24 cellular contexts compared by ENCODE assay signal in genomic region chr11:89235976-89236375, GRCh38. TPM values are rescaled to one million over a fixed set of nuclear protein-coding genes. Genes with fewer than 3 reads are reported as not detected.
DNase-seq lines count a peak whose midpoint lies in the region; ATAC-seq and TF ChIP-seq lines count a peak whose summit lies in the region.
"Had no signal": no experiment of that assay in that cellular context is flagged by ENCODE, and none has a peak within 500 bp of the region (broad histone marks: within the 10 kb centered on the region; RNA-seq: fewer than 3 reads in every experiment).

No MANE protein-coding gene starts in this region.

- H3K36me3 Mint-ChIP-seq in MCF 10A (ENCODE audit: insufficient read depth, unreplicated experiment), result no peaks in the 10 kb centered on the region
- H3K36me3 Mint-ChIP-seq: CD14-positive monocyte; CD8-positive, alpha-beta memory T cell had no signal

- no peak for TF ChIP-seq CTCF in MCF 10A (IDR thresholded peaks at IDR 0.05; ENCODE audit: unreplicated experiment)
- no peak for TF ChIP-seq CTCF in gastrocnemius medialis (IDR thresholded peaks at IDR 0.05 in 4 of 5, conservative IDR thresholded peaks at IDR 0.05 in 1 of 5)

- H3K9me3 ChIP-seq in gastrocnemius medialis, result no peaks in the 10 kb centered on the region
- H3K9me3 ChIP-seq: A549; BE2C; BLaER1 treated with 17β-estradiol and CSF1 and Interleukin-3, amounts not matched to agents 10 nM and 100 nM; HAP-1 had no signal

- no peak overlapping the region for H3K27ac Mint-ChIP-seq in MCF 10A (ENCODE audit: low read depth, unreplicated experiment)
- H3K27ac Mint-ChIP-seq: CD14-positive monocyte; CD4-positive, alpha-beta T cell; CD8-positive, alpha-beta memory T cell; HFFc6 had no signal

- no peak overlapping the region for H3K4me3 ChIP-seq in gastrocnemius medialis
- H3K4me3 ChIP-seq: A549; BLaER1 treated with 17β-estradiol and CSF1 and Interleukin-3, amounts not matched to agents 10 nM and 100 nM; HAP-1 had no signal

- H3K9me3 Mint-ChIP-seq in MCF 10A (ENCODE audit: unreplicated experiment), result no peaks in the 10 kb centered on the region
- H3K9me3 Mint-ChIP-seq: CD4-positive, alpha-beta T cell; HFFc6 had no signal

- no peaks in the 10 kb centered on the region for H3K27me3 ChIP-seq in gastrocnemius medialis
- H3K27me3 ChIP-seq: BE2C; BLaER1 treated with 17β-estradiol and CSF1 and Interleukin-3, amounts not matched to agents 10 nM and 100 nM had no signal

- intact Hi-C loops in MCF 10A (cut with micrococcal nuclease), result loop anchor here (10.0 kb wide), 1 partner anchor 61 kb away; the partner anchor contains the start of gene TYR
- intact Hi-C loops in gastrocnemius medialis (cut with DNase I; ENCODE audit: low total_unique reads), result no loop called here

- CTCF ChIA-PET in MCF 10A (lab: Yijun Ruan, JAX), result no interaction called here

- in situ Hi-C loops in gastrocnemius medialis (cut with MboI; ENCODE audit: low sequenced_read_pairs in 4 of 4), result no loop called here

- no peaks in the 10 kb centered on the region for H3K4me1 ChIP-seq in gastrocnemius medialis
- H3K4me1 ChIP-seq: A549; BE2C; BLaER1 treated with 17β-estradiol and CSF1 and Interleukin-3, amounts not matched to agents 10 nM and 100 nM; HAP-1 had no signal

- H3K4me1 Mint-ChIP-seq in MCF 10A (ENCODE audit: insufficient read depth, unreplicated experiment), result peaks cover 5% of the 10 kb centered on the region
- H3K4me1 Mint-ChIP-seq: CD14-positive monocyte; CD8-positive, alpha-beta memory T cell had no signal

- peaks cover 90% of the 10 kb centered on the region for H3K27me3 Mint-ChIP-seq in MCF 10A (ENCODE audit: insufficient read depth, unreplicated experiment)
- H3K27me3 Mint-ChIP-seq: CD4-positive, alpha-beta T cell; CD8-positive, alpha-beta memory T cell had no signal

- no peak overlapping the region for H3K4me3 Mint-ChIP-seq in MCF 10A (ENCODE audit: unreplicated experiment)
- H3K4me3 Mint-ChIP-seq: CD14-positive monocyte; CD4-positive, alpha-beta T cell; CD8-positive, alpha-beta memory T cell; HFFc6 had no signal

- POLR2A ChIA-PET in MCF 10A (lab: Yijun Ruan, JAX), result no interaction called here

- ATAC-seq in GM21737 (IDR thresholded peaks at IDR 0.05; ENCODE audit: unreplicated experiment) (no peak), gastrocnemius medialis (no peak)
- ATAC-seq: A549 had no signal

- no peaks in the 10 kb centered on the region for H3K36me3 ChIP-seq in gastrocnemius medialis
- H3K36me3 ChIP-seq: BE2C; BLaER1 treated with 17β-estradiol and CSF1 and Interleukin-3, amounts not matched to agents 10 nM and 100 nM; HAP-1 had no signal

- DNase-seq in RPMI7951 (ENCODE audit: low read depth) (peak; percentile 1), astrocyte of the hippocampus (ENCODE audit: low read depth, low spot score) (peak; percentile 54), glomerular visceral epithelial cell (ENCODE audit: extremely low spot score) (peak; percentile 22), substantia nigra (lab: John Stamatoyannopoulos, UW) (no peak), MCF 10A (ENCODE audit: unreplicated experiment) (no peak), gastrocnemius medialis (no peak)
- DNase-seq: 8988T; ACHN; AML-193; BE2C; CD4-positive, alpha-beta T cell; CD8-positive, alpha-beta memory T cell; DMS53; DMS79 treated with DMSO at 0.1 percent for 48 hours; GF-D8; GOT3; HFFc6 had no signal

- BruUV-seq in MCF 10A (replicated peaks; lab: Mats Ljungman, UMichigan), result no TSS peak

- H3K27ac ChIP-seq in substantia nigra (ENCODE audit: low read depth, low read length, poor library complexity, severe bottlenecking), result no peak overlapping the region
- no peak overlapping the region for H3K27ac ChIP-seq in gastrocnemius medialis
- H3K27ac ChIP-seq: A549; BLaER1 treated with 17β-estradiol and CSF1 and Interleukin-3, amounts not matched to agents 10 nM and 100 nM had no signal

- no peak for TF ChIP-seq POLR2A in gastrocnemius medialis (IDR thresholded peaks at IDR 0.05)

RNA-seq across cellular contexts. Expression of gene TYR, which starts 58.3 kb away (rescaled TPM):
- total RNA-seq in RPMI7951 (2014; rRNA removed; shearing (Covaris generic)), result 2.0 and 2.3 TPM in 2 replicates
- not detected in 2 replicates for total RNA-seq in MCF 10A (2022)
- total RNA-seq in gastrocnemius medialis, result not detected
- total RNA-seq: CD4-positive, alpha-beta T cell; CD8-positive, alpha-beta memory T cell; Daoy; G401; HFFc6 had no signal

Comparison
In these comparisons a context has a peak if more than half of its experiments do, and no peak if none do; other contexts are left out.
1. DNase-seq: peak in RPMI7951 (single experiment), astrocyte of the hippocampus (single experiment) and glomerular visceral epithelial cell (single experiment); none in substantia nigra (0 of 49), MCF 10A (single experiment) and gastrocnemius medialis (0 of 2).